8 cellular contexts compared by ENCODE assay signal in the genomic region with DNA sequence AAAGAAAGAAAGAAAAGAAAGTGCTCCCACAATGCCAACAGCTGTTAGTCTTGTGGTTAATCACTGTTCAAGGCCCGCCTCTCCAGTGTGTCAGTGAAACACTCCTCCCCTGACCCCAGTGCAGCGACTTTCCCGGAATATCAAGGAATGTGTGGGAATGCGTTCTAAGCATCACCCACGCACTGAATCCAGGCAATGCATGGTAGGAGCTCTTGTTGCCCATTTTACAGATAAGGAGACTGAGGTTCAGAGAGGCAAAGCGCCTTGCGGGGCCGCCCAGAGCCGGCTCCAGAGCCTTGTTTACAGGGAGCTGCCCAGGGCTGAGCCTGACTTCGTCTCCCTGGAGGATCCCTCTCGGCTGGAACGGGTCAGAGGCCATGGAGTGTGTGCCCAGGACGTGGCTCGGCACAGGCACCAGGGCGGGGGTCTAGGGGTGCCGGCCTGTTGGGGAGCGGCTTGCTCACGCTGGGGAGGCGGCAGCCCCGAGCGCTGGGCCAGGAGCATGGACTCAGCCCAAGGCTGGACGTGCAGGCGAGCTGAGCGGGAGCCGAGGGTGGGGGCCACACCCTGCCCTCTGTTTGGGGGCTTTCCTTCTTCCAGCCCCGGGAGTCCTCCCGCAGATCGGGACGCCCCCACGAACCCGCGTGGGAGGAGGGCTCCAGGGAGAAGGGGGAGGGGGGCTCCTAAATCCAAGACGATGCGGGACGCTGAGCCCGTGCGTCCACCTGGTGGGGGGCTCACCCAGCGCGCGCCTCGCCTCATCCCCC. TPM values are rescaled to one million over a fixed set of nuclear protein-coding genes. Genes with fewer than 3 reads are reported as not detected.
DNase-seq lines count a peak whose midpoint lies in the region; ATAC-seq, FAIRE-seq and TF ChIP-seq lines count a peak whose summit lies in the region.

No MANE protein-coding gene starts in this region.

- H3F3A ChIP-seq in MM.1S (ENCODE audit: insufficient read depth, low read length): 0 out of 2 replicates have a peak, but pooled peaks cover 4% of the 10 kb centered on the region

- CTCF ChIA-PET in GM12878 (lab: Yijun Ruan, JAX): interaction anchor here (0.9 to 4.5 kb wide), 4 partner anchors 12 to 31 kb away, joined by 3 to 24 read pairs (median 6); no protein-coding TSS in a partner anchor

- TF ChIP-seq POLR2A in GM12878 (IDR thresholded peaks at IDR 0.05; ENCODE audit: low read depth, low read length): peak; percentile 45

- 11% methylated on average over 34 of the region's 41 CpGs for WGBS in GM12878 (ENCODE audit: insufficient coverage, insufficient replicate concordance, low lambda C conversion rate, missing lambda C conversion rate)
- WGBS in small intestine, 3 donors: 8 to 9% (median 9%) methylated on average over 27 to 41 of the region's 41 CpGs

- no peaks in the 10 kb centered on the region for H3K9me2 ChIP-seq in MM.1S (replicated peaks; ENCODE audit: insufficient read depth, low read length)

- H3K9ac ChIP-seq in MM.1S (ENCODE audit: low read length): peak overlapping the region; percentile 82
- H3K9ac ChIP-seq in GM12878 (ENCODE audit: control insufficient read depth, insufficient read depth, low read length): peak overlapping the region; percentile 88
- peak overlapping the region; percentile 42 for H3K9ac ChIP-seq in iPS-18a (ENCODE audit: low read length)

- no peaks in the 10 kb centered on the region for H3K9me3 ChIP-seq in MM.1S (replicated peaks; ENCODE audit: insufficient read depth, low read length)
- peaks cover 9% of the 10 kb centered on the region; the same call in 2 of the 3 replicates for H3K9me3 ChIP-seq in GM12878 (replicated peaks; ENCODE audit: control insufficient read depth, insufficient read depth, low read length)
- H3K9me3 ChIP-seq in iPS-18a (ENCODE audit: control insufficient read depth, low read depth, low read length): no peaks in the 10 kb centered on the region
- H3K9me3 ChIP-seq in small intestine (ENCODE audit: control insufficient read depth, low read depth): no peaks in the 10 kb centered on the region

- peak overlapping the region; percentile 71 for H2AFZ ChIP-seq in MM.1S (ENCODE audit: low read length)
- H2AFZ ChIP-seq in GM12878 (ENCODE audit: control insufficient read depth, low read depth, low read length): peak overlapping the region; percentile 54

- H3K36me3 ChIP-seq in MM.1S (replicated peaks; ENCODE audit: insufficient read depth, low read length) (no peaks in the 10 kb centered on the region), GM12878 (ENCODE audit: control insufficient read depth in 2 of 2, insufficient read depth in 2 of 2, low read length in 1 of 2) (peaks cover 7% of the 10 kb centered on the region in 2 experiments; a peak in 3 of 4 replicates), iPS-18a (ENCODE audit: control insufficient read depth, low read depth, low read length) (peaks cover 20% of the 10 kb centered on the region), small intestine (ENCODE audit: control insufficient read depth in 2 of 2, insufficient read depth in 2 of 2, low read length in 2 of 2) (peaks cover 0 to 10% of the 10 kb centered on the region in 2 donors)

- TF ChIP-seq CTCF in MM.1S (IDR thresholded peaks at IDR 0.05; ENCODE audit: low read length) (no peak), GM12878 (IDR thresholded peaks at IDR 0.05 in 2 of 3, conservative IDR thresholded peaks at IDR 0.05 in 1 of 3; ENCODE audit: control insufficient read depth in 2 of 3, extremely low read depth in 1 of 3, insufficient read depth in 1 of 3, low read depth in 3 of 3, low read length in 3 of 3) (no peak)

- intact Hi-C loops in GM12878 (cut with micrococcal nuclease; ENCODE audit: unreplicated experiment): no loop called here

- no peak for TF ChIP-seq RAD21 in GM12878 (IDR thresholded peaks at IDR 0.05; ENCODE audit: insufficient read depth, low read depth, low read length)

- DNase-seq in NCI-H82 (lab: John Stamatoyannopoulos, UW) (peak; percentile 48), NCI-H82 treated with DMSO at 0.1 percent for 48 hours (lab: John Stamatoyannopoulos, UW; ENCODE audit: unreplicated experiment) (no peak), MM.1S (no peak), GM12878 (ENCODE audit: low read depth, low spot score) (no peak), small intestine (no peak), LoVo (ENCODE audit: low spot score) (no peak)
- DNase-seq in stimulated activated CD4-positive, alpha-beta T cell treated with anti-CD3 and anti-CD28 coated beads, Interleukin-2, amount 100 ng/mL, for 24 hours: no peak

- BruUV-seq in GM12878 (replicated peaks; lab: Mats Ljungman, UMichigan): no TSS peak

- H3K27me3 ChIP-seq in MM.1S (replicated peaks; ENCODE audit: insufficient read depth, low read length) (no peaks in the 10 kb centered on the region), GM12878 (replicated peaks in 1 of 2; ENCODE audit: control insufficient read depth in 2 of 2, insufficient read depth in 2 of 2, low read length in 1 of 2) (no peaks in the 10 kb centered on the region), iPS-18a (ENCODE audit: control insufficient read depth, insufficient read depth, low read length) (no peaks in the 10 kb centered on the region), small intestine (ENCODE audit: control insufficient read depth in 2 of 2, insufficient read depth in 2 of 2, low read length in 2 of 2) (no peaks in the 10 kb centered on the region)

- no peaks in the 10 kb centered on the region for H4K20me1 ChIP-seq in MM.1S (ENCODE audit: insufficient read depth, low read length)
- H4K20me1 ChIP-seq in GM12878 (ENCODE audit: control insufficient read depth, insufficient read depth): no peaks in the 10 kb centered on the region

- H3K4me2 ChIP-seq in MM.1S (ENCODE audit: low read depth, low read length) (peak overlapping the region; percentile 92), GM12878 (ENCODE audit: control insufficient read depth, insufficient read depth) (peak overlapping the region; percentile 92)

- H3K27ac ChIP-seq in MM.1S (ENCODE audit: low read length) (no peak overlapping the region), GM12878 (ENCODE audit: control insufficient read depth, insufficient read depth) (peak overlapping the region; percentile 65; the same call in 1 of the 2 replicates), iPS-18a (ENCODE audit: low read length) (no peak overlapping the region), small intestine (ENCODE audit: low read depth in 1 of 2, low read length in 1 of 2) (peak overlapping the region; percentile 12 to 89)

- peak; percentile 39 for ATAC-seq in GM12878

- no peak for FAIRE-seq in GM12878 (lab: Jason Lieb, UNC)
- FAIRE-seq in small intestine (lab: Jason Lieb, UNC): no peak

- H3K4me1 ChIP-seq in MM.1S (ENCODE audit: low read length): no peaks in the 10 kb centered on the region; the same call in 1 of the 2 replicates
- H3K4me1 ChIP-seq in GM12878 (ENCODE audit: control insufficient read depth, insufficient read depth, low read length): peaks cover 42% of the 10 kb centered on the region
- peaks cover 11% of the 10 kb centered on the region for H3K4me1 ChIP-seq in iPS-18a (ENCODE audit: control insufficient read depth, low read depth, low read length)
- H3K4me1 ChIP-seq in small intestine (ENCODE audit: control insufficient read depth in 2 of 2, insufficient read depth in 1 of 2, low read depth in 1 of 2, low read length in 1 of 2): peaks cover 0 to 4% of the 10 kb centered on the region in 2 donors

- RAD21 ChIA-PET in GM12878 (lab: Charles Lee; ENCODE audit: unreplicated experiment): interaction anchor here (1.3 to 10.1 kb wide), 3 partner anchors 8 to 18 kb away, joined by 3 to 92 read pairs (median 3); partner anchors contain the start of gene ST6GALNAC4

- SMC1A ChIA-PET in GM12878 (lab: Charles Lee; ENCODE audit: uncharacterized antibody, unreplicated experiment): interaction anchor here (0.9 to 4.8 kb wide), 5 partner anchors 9 to 308 kb away, joined by 3 to 36 read pairs (median 4); partner anchors contain the start of gene ST6GALNAC4

- in situ Hi-C loops in GM12878 (cut with MboI): no loop called here

- TF ChIP-seq EP300 in GM12878 (IDR thresholded peaks at IDR 0.05; ENCODE audit: borderline replicate concordance in 1 of 2, control insufficient read depth in 1 of 2, low read depth in 2 of 2, low read length in 2 of 2): no peak

- H3K4me3 ChIP-seq in MM.1S (ENCODE audit: low read length) (peak overlapping the region; percentile 82), GM12878 (peak overlapping the region; percentile 91), iPS-18a (ENCODE audit: low read length) (peak overlapping the region; percentile 69), small intestine (ENCODE audit: low read depth in 1 of 2, low read length in 2 of 2) (peak overlapping the region; percentile 71 to 89)

- POLR2A ChIA-PET in GM12878 (lab: Charles Lee): interaction anchor here (0.9 to 11.0 kb wide), 4 partner anchors 9 to 230 kb away, joined by 3 to 166 read pairs (median 3); partner anchors contain the start of gene ST6GALNAC4

- H3K79me2 ChIP-seq in MM.1S (ENCODE audit: low read length) (no peaks in the 10 kb centered on the region), GM12878 (ENCODE audit: control insufficient read depth, insufficient read depth, low read length) (peaks cover 5% of the 10 kb centered on the region)

RNA-seq across cellular contexts. Expression of gene ST6GALNAC6, which starts 0.8 kb away (rescaled TPM):
- total RNA-seq in GM12878 (2013; cell fraction: nucleolus; rRNA removed): 55.6 and 55.9 TPM in 2 replicates
- total RNA-seq in GM12878 (2014; rRNA removed): 22.6 and 27.0 TPM in 2 replicates
- 16.0 and 17.6 TPM in 2 replicates for total RNA-seq in GM12878 (2014; rRNA removed; fragmentation: Illumina TruSeq; extraction: Trizol)
- total RNA-seq in GM12878 (2021): 21.1 and 23.2 TPM in 2 replicates
- 9.5 TPM for polyA plus RNA-seq in GM12878 (2011; ENCODE audit: low read depth)
- 13.9 and 24.6 TPM in 2 replicates for polyA plus RNA-seq in GM12878 (2011; rRNA removed)
- polyA plus RNA-seq in GM12878 (2011; cell fraction: cytosol; rRNA removed): 28.4 and 35.1 TPM in 2 replicates
- polyA plus RNA-seq in GM12878 (2011; cell fraction: nucleus; rRNA removed): 55.5 and 94.2 TPM in 2 replicates
- 19.0 and 22.5 TPM in 2 replicates for polyA plus RNA-seq in GM12878 (2012)
- 7.2 and 16.1 TPM in 2 replicates for polyA plus RNA-seq in GM12878 (2014; fragmentation: Illumina TruSeq; extraction: Trizol)
- polyA plus RNA-seq in GM12878 (2014; fragmentation: Nextera tagmentation; extraction: Ambion mirVana): under 1 TPM; 0.40 to 0.48 TPM
- 24.0 and 24.7 TPM in 2 replicates for polyA plus RNA-seq in GM12878 (2014; rRNA removed)
- polyA plus RNA-seq in GM12878 (2016; fragmentation: Nextera tagmentation; extraction: Ambion mirVana): 10 to 100 TPM; 12.6 to 12.7 TPM
- 20.8 and 26.1 TPM in 2 replicates for polyA minus RNA-seq in GM12878 (2011; rRNA and poly(A)+ RNA removed)
- 4.7 and 8.0 TPM in 2 replicates for polyA minus RNA-seq in GM12878 (2011; cell fraction: cytosol; rRNA and poly(A)+ RNA removed)
- polyA minus RNA-seq in GM12878 (2011; cell fraction: nucleus; rRNA and poly(A)+ RNA removed): 12.1 and 16.7 TPM in 2 replicates
- 10 to 100 TPM in 2 of 3 donors, 1 to 10 TPM in 1; 2.2 to 31.8 (median 15.4) TPM for polyA plus RNA-seq in small intestine

RNA-seq across cellular contexts. Expression of gene ST6GALNAC4, which starts 18.2 kb away (rescaled TPM):
- total RNA-seq in GM12878 (2013; cell fraction: nucleolus; rRNA removed): 98.4 and 112 TPM in 2 replicates
- total RNA-seq in GM12878 (2014; rRNA removed) (48.3 and 57.4 TPM in 2 replicates), GM12878 (2014; rRNA removed; fragmentation: Illumina TruSeq; extraction: Trizol) (20.7 and 23.7 TPM in 2 replicates), GM12878 (2021) (56.1 and 64.1 TPM in 2 replicates)
- polyA plus RNA-seq in GM12878 (2011; ENCODE audit: low read depth): 11.8 TPM
- polyA plus RNA-seq in GM12878 (2011; rRNA removed) (6.9 and 16.4 TPM in 2 replicates), GM12878 (2014; fragmentation: Illumina TruSeq; extraction: Trizol) (3.0 and 13.5 TPM in 2 replicates), GM12878 (2014; fragmentation: Nextera tagmentation; extraction: Ambion mirVana) (1 to 10 TPM; 4.2 to 6.6 TPM), GM12878 (2014; rRNA removed) (63.2 and 68.1 TPM in 2 replicates), GM12878 (2016; fragmentation: Nextera tagmentation; extraction: Ambion mirVana) (10 to 100 TPM; 46.7 to 49.9 TPM), small intestine (10 to 100 TPM; 20.4 to 34.7 (median 24.6) TPM)
- polyA plus RNA-seq in GM12878 (2011; cell fraction: cytosol; rRNA removed): 38.1 and 52.2 TPM in 2 replicates
- polyA plus RNA-seq in GM12878 (2011; cell fraction: nucleus; rRNA removed): 59.2 and 59.5 TPM in 2 replicates
- polyA plus RNA-seq in GM12878 (2012): 40.4 and 47.8 TPM in 2 replicates
- polyA minus RNA-seq in GM12878 (2011; rRNA and poly(A)+ RNA removed): 23.9 and 54.0 TPM in 2 replicates
- 25.1 and 31.3 TPM in 2 replicates for polyA minus RNA-seq in GM12878 (2011; cell fraction: cytosol; rRNA and poly(A)+ RNA removed)
- 27.2 and 51.5 TPM in 2 replicates for polyA minus RNA-seq in GM12878 (2011; cell fraction: nucleus; rRNA and poly(A)+ RNA removed)

RNA-seq across cellular contexts. Expression of gene AK1, which starts 21.1 kb away (rescaled TPM):
- total RNA-seq in GM12878 (2013; cell fraction: nucleolus; rRNA removed): 1.8 and 2.4 TPM in 2 replicates
- 0.87 and 3.1 TPM in 2 replicates for total RNA-seq in GM12878 (2014; rRNA removed)
- 0.14 and 1.8 TPM in 2 replicates for total RNA-seq in GM12878 (2014; rRNA removed; fragmentation: Illumina TruSeq; extraction: Trizol)
- total RNA-seq in GM12878 (2021): 2.1 and 2.2 TPM in 2 replicates
- polyA plus RNA-seq in GM12878 (2011; ENCODE audit: low read depth): 1.8 TPM
- polyA plus RNA-seq in GM12878 (2011; rRNA removed): 0.98 and 1.8 TPM in 2 replicates
- 2.5 and 3.1 TPM in 2 replicates for polyA plus RNA-seq in GM12878 (2011; cell fraction: cytosol; rRNA removed)
- polyA plus RNA-seq in GM12878 (2011; cell fraction: nucleus; rRNA removed): 21.6 and 27.7 TPM in 2 replicates
- polyA plus RNA-seq in GM12878 (2012): 5.1 and 8.4 TPM in 2 replicates
- polyA plus RNA-seq in GM12878 (2014; fragmentation: Illumina TruSeq; extraction: Trizol): 1.3 and 1.8 TPM in 2 replicates
- polyA plus RNA-seq in GM12878 (2014; fragmentation: Nextera tagmentation; extraction: Ambion mirVana): 1 to 10 TPM in 1 of 2 experiments, under 1 TPM in 1; 0.23 to 1.4 TPM
- 2.1 and 4.7 TPM in 2 replicates for polyA plus RNA-seq in GM12878 (2014; rRNA removed)
- 1 to 10 TPM; 1.4 to 2.2 TPM for polyA plus RNA-seq in GM12878 (2016; fragmentation: Nextera tagmentation; extraction: Ambion mirVana)
- polyA minus RNA-seq in GM12878 (2011; rRNA and poly(A)+ RNA removed): 0.29 and 0.88 TPM in 2 replicates
- 3.3 and 6.0 TPM in 2 replicates for polyA minus RNA-seq in GM12878 (2011; cell fraction: cytosol; rRNA and poly(A)+ RNA removed)
- polyA minus RNA-seq in GM12878 (2011; cell fraction: nucleus; rRNA and poly(A)+ RNA removed): 0.24 and 0.67 TPM in 2 replicates
- 10 to 100 TPM; 50.8 to 60.6 (median 52.5) TPM for polyA plus RNA-seq in small intestine

RNA-seq across cellular contexts. Expression of gene PIP5KL1, which starts 32.0 kb away (rescaled TPM):
- total RNA-seq in GM12878 (2013; cell fraction: nucleolus; rRNA removed): 1.9 and 2.0 TPM in 2 replicates
- total RNA-seq in GM12878 (2014; rRNA removed) (0.40 TPM in 1 of 2 replicates, not detected in the other), GM12878 (2014; rRNA removed; fragmentation: Illumina TruSeq; extraction: Trizol) (0.14 and 0.22 TPM in 2 replicates), GM12878 (2021) (0.32 and 0.64 TPM in 2 replicates)
- 0.41 TPM for polyA plus RNA-seq in GM12878 (2011; ENCODE audit: low read depth)
- polyA plus RNA-seq in GM12878 (2011; rRNA removed) (0.12 and 0.50 TPM in 2 replicates), GM12878 (2014; fragmentation: Illumina TruSeq; extraction: Trizol) (0.04 TPM in 1 of 2 replicates, not detected in the other), GM12878 (2014; fragmentation: Nextera tagmentation; extraction: Ambion mirVana) (not detected), GM12878 (2014; rRNA removed) (0.55 and 0.67 TPM in 2 replicates), GM12878 (2016; fragmentation: Nextera tagmentation; extraction: Ambion mirVana) (under 1 TPM; 0.11 to 0.47 TPM), small intestine (under 1 TPM in 2 of 3 donors, not detected in 1; 0.60 to 0.81 TPM)
- polyA plus RNA-seq in GM12878 (2011; cell fraction: cytosol; rRNA removed): 0.34 and 0.52 TPM in 2 replicates
- 2.2 and 3.0 TPM in 2 replicates for polyA plus RNA-seq in GM12878 (2011; cell fraction: nucleus; rRNA removed)
- 0.60 and 1.1 TPM in 2 replicates for polyA plus RNA-seq in GM12878 (2012)
- 0.10 TPM in 1 of 2 replicates, not detected in the other for polyA minus RNA-seq in GM12878 (2011; rRNA and poly(A)+ RNA removed)
- not detected in 2 replicates for polyA minus RNA-seq in GM12878 (2011; cell fraction: cytosol; rRNA and poly(A)+ RNA removed)
- polyA minus RNA-seq in GM12878 (2011; cell fraction: nucleus; rRNA and poly(A)+ RNA removed): 0.57 and 0.85 TPM in 2 replicates

RNA-seq across cellular contexts. Expression of gene DPM2, which starts 39.0 kb away (rescaled TPM):
- 35.0 and 35.4 TPM in 2 replicates for total RNA-seq in GM12878 (2013; cell fraction: nucleolus; rRNA removed)
- total RNA-seq in GM12878 (2014; rRNA removed) (36.3 and 40.3 TPM in 2 replicates), GM12878 (2014; rRNA removed; fragmentation: Illumina TruSeq; extraction: Trizol) (30.6 and 31.7 TPM in 2 replicates), GM12878 (2021) (40.7 and 44.0 TPM in 2 replicates)
- 17.4 TPM for polyA plus RNA-seq in GM12878 (2011; ENCODE audit: low read depth)
- polyA plus RNA-seq in GM12878 (2011; rRNA removed) (25.8 and 49.2 TPM in 2 replicates), GM12878 (2014; fragmentation: Illumina TruSeq; extraction: Trizol) (24.3 and 45.4 TPM in 2 replicates), GM12878 (2014; fragmentation: Nextera tagmentation; extraction: Ambion mirVana) (10 to 100 TPM; 22.7 to 24.2 TPM), GM12878 (2014; rRNA removed) (54.3 and 56.5 TPM in 2 replicates), GM12878 (2016; fragmentation: Nextera tagmentation; extraction: Ambion mirVana) (10 to 100 TPM; 76.7 to 77.9 TPM), small intestine (10 to 100 TPM; 23.2 to 46.0 (median 37.8) TPM)
- 73.3 and 82.9 TPM in 2 replicates for polyA plus RNA-seq in GM12878 (2011; cell fraction: cytosol; rRNA removed)
- polyA plus RNA-seq in GM12878 (2011; cell fraction: nucleus; rRNA removed): 54.9 and 64.6 TPM in 2 replicates
- 30.5 and 35.8 TPM in 2 replicates for polyA plus RNA-seq in GM12878 (2012)
- polyA minus RNA-seq in GM12878 (2011; rRNA and poly(A)+ RNA removed): 39.4 and 64.4 TPM in 2 replicates
- polyA minus RNA-seq in GM12878 (2011; cell fraction: cytosol; rRNA and poly(A)+ RNA removed): 27.0 and 30.2 TPM in 2 replicates
- 38.0 and 63.1 TPM in 2 replicates for polyA minus RNA-seq in GM12878 (2011; cell fraction: nucleus; rRNA and poly(A)+ RNA removed)

Comparison
In these comparisons a context has a peak if more than half of its experiments do, and no peak if none do; other contexts are left out.
1. H3K27ac ChIP-seq: peak in GM12878 (single experiment) and small intestine (2 of 2); none in MM.1S (single experiment) and iPS-18a (single experiment).
2. Peak in every context shown above with its lines, with median percentiles within 50 percentile points of each other: H3K4me3 ChIP-seq and H3K9ac ChIP-seq.